28 cellular contexts compared by ENCODE assay signal in the genomic region with DNA sequence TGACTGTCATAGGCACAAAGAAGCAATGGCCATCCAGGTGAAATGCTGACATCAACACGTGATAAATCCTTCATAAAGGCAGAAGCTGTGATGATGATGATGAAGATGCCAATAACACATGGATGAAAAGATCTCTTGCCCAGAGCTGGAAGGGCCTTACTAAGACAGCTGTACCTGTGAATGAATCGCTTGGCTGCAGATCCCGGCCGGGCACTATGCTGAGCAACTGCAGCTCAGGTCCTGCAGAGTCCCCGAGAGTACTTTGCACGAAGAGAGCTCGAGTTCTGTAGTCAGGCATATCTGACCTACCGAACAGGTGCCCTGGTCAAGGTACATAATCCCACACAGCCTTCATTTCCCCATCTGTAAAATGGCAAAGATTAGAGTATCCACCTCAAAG. TPM values are rescaled to one million over a fixed set of nuclear protein-coding genes. Genes with fewer than 3 reads are reported as not detected.
"Had no signal": no experiment of that assay in that cellular context is flagged by ENCODE, and none has a peak within 500 bp of the region (broad histone marks: within the 10 kb centered on the region; RNA-seq: fewer than 3 reads in every experiment).

No MANE protein-coding gene starts in this region.

- H3K4me1 ChIP-seq: prostate gland, suprapubic skin, uterus had no signal

- H3K9me3 ChIP-seq: neutrophil, prostate gland, suprapubic skin, uterus had no signal

- H3K27me3 Mint-ChIP-seq: type B pancreatic cell had no signal

- H3K27ac ChIP-seq: left lung, lower lobe of right lung, neutrophil, ovary, prostate gland, skin epidermis, stomach, suprapubic skin, uterus had no signal

- DNase-seq: hippocampal formation; kidney glomerular epithelial cell; left colon; left lung; lower lobe of right lung; mammary epithelial cell; mesenchymal stem cell; naive thymus-derived CD8-positive, alpha-beta T cell; occipital lobe; ovary; retina; right cardiac atrium; stimulated activated CD4-positive, alpha-beta T cell treated with anti-CD3 and anti-CD28 coated beads, Interleukin-12 subunit alpha, Interleukin-12 subunit beta, amount 100 ng/mL, for 4 hours; stimulated activated CD4-positive, alpha-beta T cell treated with anti-CD3 and anti-CD28 coated beads, Interleukin-15, amount 100 ng/mL, for 24 hours; stimulated activated CD4-positive, alpha-beta T cell treated with anti-CD3 and anti-CD28 coated beads, Interleukin-2, amount 100 ng/mL, for 24 hours; stimulated activated CD4-positive, alpha-beta T cell treated with anti-CD3 and anti-CD28 coated beads, Interleukin-4, amount 100 ng/mL, for 1 hour; stimulated activated naive B cell treated with anti-CD40 and anti-IgM and Interleukin-4, amounts not matched to agents 10 μg/mL and 1 μg/mL and 100 μg/mL, for 72 hours; stimulated activated naive CD8-positive, alpha-beta T cell treated with anti-CD3 and anti-CD28 coated beads, Interleukin-15, Interleukin-2, amounts not matched to agents 100 U/mL and 50 U/mL, for 24 hours; stomach; uterus had no signal

- H3K27me3 ChIP-seq: left lung, ovary, stomach, suprapubic skin, tibial nerve, uterus had no signal

- H3K4me3 ChIP-seq: left lung, lower lobe of right lung, ovary, prostate gland, skin epidermis, stomach, suprapubic skin, tibial nerve, uterus had no signal

- H3K4me3 Mint-ChIP-seq: naive thymus-derived CD8-positive, alpha-beta T cell; neural crest cell; stimulated activated naive B cell treated with anti-CD40 and anti-IgM and Interleukin-4, amounts not matched to agents 10 μg/mL and 1 μg/mL and 100 μg/mL, for 72 hours; type B pancreatic cell had no signal

- H3K36me3 ChIP-seq: left lung, lower lobe of right lung, neutrophil, ovary, prostate gland, stomach, suprapubic skin, tibial nerve, uterus had no signal

- H3K27ac Mint-ChIP-seq: naive thymus-derived CD8-positive, alpha-beta T cell; nephron; stimulated activated naive B cell treated with anti-CD40 and anti-IgM and Interleukin-4, amounts not matched to agents 10 μg/mL and 1 μg/mL and 100 μg/mL, for 72 hours; type B pancreatic cell had no signal

- H3K4me1 Mint-ChIP-seq: naive thymus-derived CD8-positive, alpha-beta T cell; stimulated activated naive B cell treated with anti-CD40 and anti-IgM and Interleukin-4, amounts not matched to agents 10 μg/mL and 1 μg/mL and 100 μg/mL, for 72 hours had no signal

RNA-seq across cellular contexts. Expression of gene PGBD5, which starts 48.8 kb away (rescaled TPM):
- total RNA-seq: naive thymus-derived CD8-positive, alpha-beta T cell had no signal
